In the genomic region with DNA sequence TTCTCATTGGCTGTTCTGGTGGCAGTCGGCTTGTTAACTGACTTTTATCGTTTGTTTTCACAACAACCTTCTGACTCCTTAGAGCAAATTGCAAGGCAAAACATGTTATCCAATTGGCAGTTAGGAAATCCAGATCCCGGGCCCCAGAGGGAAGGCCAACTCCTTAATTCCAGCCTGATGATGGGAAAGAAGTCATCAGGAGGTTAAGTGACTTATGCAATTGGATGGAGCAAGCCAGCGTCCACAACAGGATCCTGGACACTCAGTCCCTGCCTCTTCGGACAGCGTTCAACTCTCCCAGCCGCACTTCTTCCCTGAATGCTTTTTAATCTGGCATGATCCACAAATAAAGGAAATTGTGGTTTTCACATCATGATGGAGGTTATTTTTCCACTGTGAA, we compare ENCODE assay signal across 25 cellular contexts.
DNase-seq lines count a peak whose midpoint lies in the region; ATAC-seq and TF ChIP-seq lines count a peak whose summit lies in the region.
"Had no signal": no experiment of that assay in that cellular context is flagged by ENCODE, and none has a peak within 500 bp of the region (broad histone marks: within the 10 kb centered on the region; RNA-seq: fewer than 3 reads in every experiment).

No MANE protein-coding gene starts in this region.

- intact Hi-C loops in body of pancreas (cut with DNase I) = no loop called here
- intact Hi-C loops in heart left ventricle (cut with DNase I) = no loop called here
- intact Hi-C loops in transverse colon (cut with DNase I; ENCODE audit: low total_unique reads) = no loop called here

- no peak for TF ChIP-seq EP300 in transverse colon (IDR thresholded peaks at IDR 0.05; ENCODE audit: low read depth)

- TF ChIP-seq POLR2A in body of pancreas (IDR thresholded peaks at IDR 0.05) = no peak
- TF ChIP-seq POLR2A in heart left ventricle (IDR thresholded peaks at IDR 0.05) = no peak
- TF ChIP-seq POLR2A in transverse colon (IDR thresholded peaks at IDR 0.05) = no peak

- ATAC-seq in body of pancreas (peak; percentile 74), heart left ventricle (peak; percentile 86 to 96 (median 92)), omental fat pad (ENCODE audit: low FRiP score) (peak; percentile 39), HG03521 (IDR thresholded peaks at IDR 0.05; ENCODE audit: unreplicated experiment) (no peak)
- ATAC-seq: activated CD8-positive, alpha-beta T cell treated with anti-CD3 and anti-CD28 coated beads, Interleukin-2, amount 10 ng/mL, durations not matched to agents 7 days and 5 days; activated T-cell treated with anti-CD3 and anti-CD28 coated beads, Interleukin-2, amount 50 U/mL, for 72 hours; naive thymus-derived CD8-positive, alpha-beta T cell; Panc1; stimulated activated naive CD8-positive, alpha-beta T cell treated with anti-CD3 and anti-CD28 coated beads, Interleukin-15, amount 100 ng/mL, for 72 hours; WTC11 had no signal

- no peak for TF ChIP-seq CTCF in body of pancreas (IDR thresholded peaks at IDR 0.05)
- no peak for TF ChIP-seq CTCF in heart left ventricle (IDR thresholded peaks at IDR 0.05)
- TF ChIP-seq CTCF in omental fat pad (IDR thresholded peaks at IDR 0.05) = no peak
- TF ChIP-seq CTCF in transverse colon (IDR thresholded peaks at IDR 0.05) = no peak

- in situ Hi-C loops in transverse colon (cut with MboI; ENCODE audit: low pct_ligation_motif_present in 1 of 4, low pct_unique_long_range_greater_than_20kb in 1 of 4, low sequenced_read_pairs in 3 of 4) = no loop called here

- H3K27me3 ChIP-seq in body of pancreas = no peaks in the 10 kb centered on the region
- no peaks in the 10 kb centered on the region for H3K27me3 ChIP-seq in heart left ventricle
- no peaks in the 10 kb centered on the region for H3K27me3 ChIP-seq in transverse colon

- no peaks in the 10 kb centered on the region for H3K36me3 ChIP-seq in body of pancreas (replicated peaks in 1 of 2; ENCODE audit: insufficient read depth in 1 of 2, low read depth in 2 of 2)
- H3K36me3 ChIP-seq in heart left ventricle = no peaks in the 10 kb centered on the region
- H3K36me3 ChIP-seq in transverse colon = no peaks in the 10 kb centered on the region

- no peaks in the 10 kb centered on the region for H3K9me3 ChIP-seq in body of pancreas
- no peaks in the 10 kb centered on the region for H3K9me3 ChIP-seq in heart left ventricle
- H3K9me3 ChIP-seq in transverse colon = no peaks in the 10 kb centered on the region

- no peaks in the 10 kb centered on the region for H3K4me1 ChIP-seq in body of pancreas
- peaks cover 0 to 8% (median 0%) of the 10 kb centered on the region in 12 donors for H3K4me1 ChIP-seq in heart left ventricle
- H3K4me1 ChIP-seq in transverse colon = no peaks in the 10 kb centered on the region
- H3K4me1 ChIP-seq: parathyroid adenoma had no signal

- WGBS in body of pancreas, 2 donors = 70 to 86% methylated on average over 7 of the region's 7 CpGs
- WGBS in heart left ventricle, 4 donors = 65 to 79% (median 69%) methylated on average over 7 of the region's 7 CpGs
- 75% methylated on average over 7 of the region's 7 CpGs; no CpG with 5 or more reads in 1 of the 2 donors for WGBS in transverse colon (ENCODE audit: low coverage in 1 of 2), 2 donors

- H3K4me3 ChIP-seq in body of pancreas (no peak overlapping the region), heart left ventricle (no peak overlapping the region), transverse colon (no peak overlapping the region)
- H3K4me3 ChIP-seq: SK-N-MC, smooth muscle cell had no signal

- H3K27ac ChIP-seq in body of pancreas = no peak overlapping the region
- H3K27ac ChIP-seq in heart left ventricle = peak overlapping the region in 5 of 12 donors; percentile 33 to 63 (median 44)
- H3K27ac ChIP-seq in transverse colon = peak overlapping the region in 3 of 4 donors; percentile 9 to 56 (median 21)
- H3K27ac ChIP-seq: parathyroid adenoma, SK-N-MC had no signal

- peak; percentile 12 to 57 (median 30) for DNase-seq in body of pancreas
- peak in 4 of 5 donors; percentile 38 to 77 (median 54) for DNase-seq in heart left ventricle
- DNase-seq in omental fat pad (ENCODE audit: low spot score) = no peak
- peak; percentile 24 for DNase-seq in transverse colon
- no peak for DNase-seq in cerebellum (ENCODE audit: low spot score)
- no peak for DNase-seq in NCI-H1092 treated with DMSO at 0.1 percent for 48 hours (lab: John Stamatoyannopoulos, UW)
- no peak for DNase-seq in islet precursor cell
- DNase-seq: activated CD8-positive, alpha-beta T cell treated with anti-CD3 and anti-CD28 coated beads, Interleukin-2, amount 10 ng/mL, durations not matched to agents 7 days and 5 days; activated naive CD8-positive, alpha-beta T cell treated with anti-CD3 and anti-CD28 coated beads, Interleukin-2, amount 10 ng/mL, durations not matched to agents 7 days and 5 days; activated T-cell treated with anti-CD3 and anti-CD28 coated beads, Interleukin-2, amount 50 U/mL, for 72 hours; dermis blood vessel endothelial cell; DND-41; glutamatergic neuron; mammary epithelial cell; naive thymus-derived CD8-positive, alpha-beta T cell; NCI-H187 treated with DMSO at 0.1 percent for 48 hours; NCI-H226; stimulated activated CD4-positive, alpha-beta T cell treated with anti-CD3 and anti-CD28 coated beads, Interleukin-4, amount 100 ng/mL, for 1 hour; stimulated activated naive CD8-positive, alpha-beta T cell treated with anti-CD3 and anti-CD28 coated beads, Interleukin-15, amount 100 ng/mL, for 72 hours had no signal

Comparison
In these comparisons a context has a peak if more than half of its experiments do, and no peak if none do; other contexts are left out.
1. DNase-seq: peak in body of pancreas (4 of 4), heart left ventricle (4 of 5) and transverse colon (single experiment); none in omental fat pad (single experiment), cerebellum (single experiment), NCI-H1092 treated with DMSO at 0.1 percent for 48 hours (single experiment) and islet precursor cell (single experiment).
2. H3K27ac ChIP-seq: peak in transverse colon (3 of 4); none in body of pancreas (0 of 4).